8 cellular contexts compared by ENCODE assay signal in the genomic region with DNA sequence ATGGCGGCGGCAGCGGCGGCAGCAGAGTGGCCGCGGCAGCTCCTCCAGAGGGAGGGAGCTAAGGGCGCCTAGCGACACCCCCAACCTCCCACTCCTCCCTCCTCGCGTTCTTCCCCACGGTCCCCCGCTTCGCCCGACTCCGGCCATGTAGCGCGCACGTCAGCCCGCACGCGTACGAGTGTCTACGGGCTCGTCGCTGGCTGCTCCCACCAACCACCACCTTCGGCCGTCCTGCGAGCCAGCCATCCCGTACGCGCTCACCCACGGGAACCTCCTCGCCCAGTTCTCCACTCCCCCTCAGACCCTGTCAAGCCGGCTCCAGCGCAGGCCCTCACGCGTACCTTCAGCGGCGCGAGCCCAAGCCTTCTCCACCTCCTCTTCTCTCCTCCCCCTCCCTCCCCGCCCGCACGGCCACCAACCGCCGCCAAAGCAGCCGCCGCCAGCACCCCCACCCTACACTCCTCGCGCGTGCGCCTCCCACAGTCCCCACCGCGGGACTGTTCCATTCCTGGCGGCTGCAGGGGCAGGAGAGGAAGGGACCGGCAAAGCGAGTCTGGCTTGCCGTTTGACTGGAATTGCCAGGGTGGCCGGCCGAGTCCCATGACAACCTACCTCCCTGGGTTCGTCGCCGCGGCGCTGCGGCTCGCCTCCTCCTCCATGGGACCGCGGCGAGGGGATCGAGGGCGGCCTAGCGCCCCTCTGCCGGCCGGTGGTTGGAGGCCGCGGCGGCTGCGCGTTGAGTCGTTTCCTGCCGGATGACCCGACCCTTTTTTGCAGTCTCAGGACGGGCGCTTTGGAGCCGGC. TPM values are rescaled to one million over a fixed set of nuclear protein-coding genes. Genes with fewer than 3 reads are reported as not detected.
DNase-seq lines count a peak whose midpoint lies in the region; ATAC-seq, FAIRE-seq and TF ChIP-seq lines count a peak whose summit lies in the region.

A gene (plus strand): TSS at position 774 of the 804 bp plus-strand sequence. CDS start 20,689 bp downstream, outside the sequence.
A gene with protein sequence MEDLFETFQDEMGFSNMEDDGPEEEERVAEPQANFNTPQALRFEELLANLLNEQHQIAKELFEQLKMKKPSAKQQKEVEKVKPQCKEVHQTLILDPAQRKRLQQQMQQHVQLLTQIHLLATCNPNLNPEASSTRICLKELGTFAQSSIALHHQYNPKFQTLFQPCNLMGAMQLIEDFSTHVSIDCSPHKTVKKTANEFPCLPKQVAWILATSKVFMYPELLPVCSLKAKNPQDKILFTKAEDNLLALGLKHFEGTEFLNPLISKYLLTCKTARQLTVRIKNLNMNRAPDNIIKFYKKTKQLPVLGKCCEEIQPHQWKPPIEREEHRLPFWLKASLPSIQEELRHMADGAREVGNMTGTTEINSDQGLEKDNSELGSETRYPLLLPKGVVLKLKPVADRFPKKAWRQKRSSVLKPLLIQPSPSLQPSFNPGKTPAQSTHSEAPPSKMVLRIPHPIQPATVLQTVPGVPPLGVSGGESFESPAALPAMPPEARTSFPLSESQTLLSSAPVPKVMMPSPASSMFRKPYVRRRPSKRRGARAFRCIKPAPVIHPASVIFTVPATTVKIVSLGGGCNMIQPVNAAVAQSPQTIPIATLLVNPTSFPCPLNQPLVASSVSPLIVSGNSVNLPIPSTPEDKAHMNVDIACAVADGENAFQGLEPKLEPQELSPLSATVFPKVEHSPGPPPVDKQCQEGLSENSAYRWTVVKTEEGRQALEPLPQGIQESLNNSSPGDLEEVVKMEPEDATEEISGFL (minus strand): TSS at position 457 of the 804 bp plus-strand sequence. CDS start 8,338 bp downstream, outside the sequence.

- H2BK20ac ChIP-seq in IMR-90 (ENCODE audit: low read depth, low read length): peak within 1 kb of the TSS; percentile 92

- peak within 1 kb of the TSS; percentile 93 for H2AK5ac ChIP-seq in IMR-90 (ENCODE audit: low read depth, low read length)

- H4K8ac ChIP-seq in IMR-90 (ENCODE audit: low read depth in 2 of 2, low read length in 2 of 2): peak within 1 kb of the TSS; percentile 78 to 100

- no peaks in the 10 kb centered on the region for H3K27me3 ChIP-seq in IMR-90 (ENCODE audit: control insufficient read depth, insufficient read depth, low read length)
- H3K27me3 ChIP-seq in endothelial cell of umbilical vein (ENCODE audit: control insufficient read depth in 2 of 2, insufficient read depth in 2 of 2, low read length in 2 of 2): no peaks in the 10 kb centered on the region

- peak within 1 kb of the TSS; percentile 100 for H3K23ac ChIP-seq in IMR-90 (ENCODE audit: low read depth, low read length)

- peak within 1 kb of the TSS; percentile 100 for H2BK5ac ChIP-seq in IMR-90 (ENCODE audit: low read depth, low read length, poor library complexity, severe bottlenecking)

- peak within 1 kb of the TSS; percentile 99 for H3K18ac ChIP-seq in IMR-90 (ENCODE audit: low read depth, low read length)

- 1% methylated on average over 46 of the region's 85 CpGs; no CpG with 5 or more reads in 1 of the 2 experiments for WGBS in IMR-90 (ENCODE audit: extremely low coverage in 2 of 2, insufficient read length in 1 of 2), 2 experiments

- BruUV-seq in IMR-90 (replicated peaks; lab: Mats Ljungman, UMichigan): no TSS peak
- no TSS peak for BruUV-seq in endothelial cell of umbilical vein (replicated peaks; lab: Mats Ljungman, UMichigan)

- H4K5ac ChIP-seq in IMR-90 (ENCODE audit: low read depth, low read length): peak within 1 kb of the TSS; percentile 99

- POLR2A ChIA-PET in IMR-90 (lab: Charles Lee; ENCODE audit: unreplicated experiment) (no interaction called here), endothelial cell of umbilical vein (lab: Charles Lee) (no interaction called here)

- peak within 1 kb of the TSS; percentile 100 for H2BK120ac ChIP-seq in IMR-90 (ENCODE audit: low read depth, low read length)

- H3K36me3 ChIP-seq in IMR-90 (ENCODE audit: control insufficient read depth, insufficient read depth, low read length) (no peaks in the 10 kb centered on the region), endothelial cell of umbilical vein (ENCODE audit: control insufficient read depth in 2 of 2, extremely low read depth in 1 of 2, insufficient read depth in 2 of 2, low read length in 2 of 2) (peaks cover 0 to 4% of the 10 kb centered on the region in 2 experiments)

- H3K4me3 ChIP-seq in IMR-90 (ENCODE audit: insufficient read depth, low read depth, low read length) (peak within 1 kb of the TSS; percentile 80), endothelial cell of umbilical vein (replicated peaks in 1 of 3; ENCODE audit: insufficient read depth in 1 of 3, low read depth in 1 of 3, low read length in 3 of 3) (peak within 1 kb of the TSS; percentile 49 to 92 (median 92))

- peaks cover 3% of the 10 kb centered on the region; the same call in 1 of the 2 replicates for H3K9me1 ChIP-seq in IMR-90 (ENCODE audit: insufficient read depth, low read length)
- H3K9me1 ChIP-seq in endothelial cell of umbilical vein (replicated peaks; ENCODE audit: control insufficient read depth, extremely low read depth, insufficient read depth, low read length): no peaks in the 10 kb centered on the region

- H3K4me2 ChIP-seq in IMR-90 (ENCODE audit: low read depth, low read length) (peak within 1 kb of the TSS; percentile 96), endothelial cell of umbilical vein (ENCODE audit: insufficient read depth, low read length) (peak within 1 kb of the TSS; percentile 84)

- peak within 1 kb of the TSS; percentile 100 for H3K4ac ChIP-seq in IMR-90 (ENCODE audit: low read depth, low read length)

- H3K9ac ChIP-seq in IMR-90 (ENCODE audit: low read depth, low read length) (peak within 1 kb of the TSS; percentile 99), endothelial cell of umbilical vein (replicated peaks; ENCODE audit: extremely low read depth, insufficient read depth, low read length) (peak within 1 kb of the TSS; percentile 95)

- peak; percentile 79 for ATAC-seq in GM21528 (IDR thresholded peaks at IDR 0.05; ENCODE audit: low FRiP score, unreplicated experiment)
- ATAC-seq in IMR-90 (ENCODE audit: low read depth): peak; percentile 92

- peak within 1 kb of the TSS; percentile 97; the same call in 2 of the 3 replicates for H2BK15ac ChIP-seq in IMR-90 (ENCODE audit: low read depth, low read length)

- TF ChIP-seq RAD21 in IMR-90 (IDR thresholded peaks at IDR 0.05; ENCODE audit: low read length): no peak

- H3K27ac ChIP-seq in IMR-90 (ENCODE audit: insufficient read depth, low read length) (peak within 1 kb of the TSS; percentile 99), endothelial cell of umbilical vein (ENCODE audit: insufficient read depth, low read depth, low read length) (peak within 1 kb of the TSS; percentile 84)

- peak within 1 kb of the TSS; percentile 100 for H3K14ac ChIP-seq in IMR-90 (replicated peaks; ENCODE audit: low read depth, low read length)

- DNase-seq in DMS 273 (lab: John Stamatoyannopoulos, UW; ENCODE audit: unreplicated experiment) (peak; percentile 96), IMR-90 (peak; percentile 85), OCI-M1 (lab: John Stamatoyannopoulos, UW) (peak; percentile 96), activated T-cell treated with anti-CD3 and anti-CD28 coated beads for 1 hour (ENCODE audit: low read depth) (peak; percentile 87), endothelial cell of umbilical vein (ENCODE audit: low read depth, low spot score) (peak; percentile 90), middle frontal gyrus (ENCODE audit: extremely low spot score, low spot score) (peak; percentile 82)
- peak; percentile 85 to 88 for DNase-seq in stimulated activated CD8-positive, alpha-beta memory T cell treated with anti-CD3 and anti-CD28 coated beads, Interleukin-15, amount 100 ng/mL, for 48 hours (ENCODE audit: low read depth in 2 of 2)

- in situ Hi-C loops in IMR-90 (cut with MboI; ENCODE audit: low sequenced_read_pairs): no loop called here

- CTCF ChIA-PET in IMR-90 (lab: Yijun Ruan, JAX) (interaction anchor here (0.6 kb wide), 1 partner anchor 144 kb away, joined by 3 read pairs; no protein-coding TSS in a partner anchor), endothelial cell of umbilical vein (lab: Charles Lee) (no interaction called here)

- H4K91ac ChIP-seq in IMR-90 (ENCODE audit: insufficient read depth, low read depth, low read length): peak within 1 kb of the TSS; percentile 99

- TF ChIP-seq CTCF in IMR-90 (conservative IDR thresholded peaks at IDR 0.05; ENCODE audit: low read depth, low read length) (no peak), endothelial cell of umbilical vein (IDR thresholded peaks at IDR 0.05; ENCODE audit: extremely low read depth in 1 of 2, insufficient read depth in 1 of 2, low read depth in 1 of 2, low read length in 2 of 2) (no peak)

- H3K79me2 ChIP-seq in endothelial cell of umbilical vein (ENCODE audit: control insufficient read depth, insufficient read depth, low read length): peaks cover 86% of the 10 kb centered on the region

- peak; percentile 80 for FAIRE-seq in endothelial cell of umbilical vein (lab: Jason Lieb, UNC)

- intact Hi-C loops in IMR-90 (cut with micrococcal nuclease): no loop called here
- intact Hi-C loops in endothelial cell of umbilical vein (cut with micrococcal nuclease): loop anchor here (5.0 to 10.0 kb wide), 2 partner anchors 39 to 166 kb away; a partner anchor contains a TSS

- peak within 1 kb of the TSS; percentile 98 for H3K56ac ChIP-seq in IMR-90 (ENCODE audit: extremely low read depth, insufficient read depth, low read length)

- TF ChIP-seq POLR2A in IMR-90 (IDR thresholded peaks at IDR 0.05; ENCODE audit: low read depth, low read length): peak; percentile 46; the same call in 1 of the 2 replicates
- TF ChIP-seq POLR2A in endothelial cell of umbilical vein (IDR thresholded peaks at IDR 0.05; ENCODE audit: low read depth, low read length): peak; percentile 55

- dilution Hi-C loops in IMR-90 (cut with HindIII; ENCODE audit: low sequenced_read_pairs, unreplicated experiment) (no loop called here), endothelial cell of umbilical vein (cut with MboI; ENCODE audit: extremely low pct_ligation_motif_present, low sequenced_read_pairs) (no loop called here)

- peaks cover 40% of the 10 kb centered on the region for H4K20me1 ChIP-seq in IMR-90 (ENCODE audit: insufficient read depth, low read length)
- no peaks in the 10 kb centered on the region for H4K20me1 ChIP-seq in endothelial cell of umbilical vein (replicated peaks; ENCODE audit: control insufficient read depth, extremely low read depth, insufficient read depth, low read length)

- H3K9me3 ChIP-seq in IMR-90 (ENCODE audit: control insufficient read depth, insufficient read depth, low read length): no peaks in the 10 kb centered on the region
- no peaks in the 10 kb centered on the region for H3K9me3 ChIP-seq in endothelial cell of umbilical vein (replicated peaks; ENCODE audit: control insufficient read depth, insufficient read depth, low read length)

- peak within 1 kb of the TSS; percentile 92 for H2AK9ac ChIP-seq in IMR-90 (replicated peaks; ENCODE audit: low read depth, low read length, poor library complexity)

- H2AFZ ChIP-seq in IMR-90 (replicated peaks; ENCODE audit: low read length, poor library complexity) (peak within 1 kb of the TSS; percentile 100), endothelial cell of umbilical vein (ENCODE audit: low read depth, low read length) (peak within 1 kb of the TSS; percentile 88)

- peaks cover 0 to 31% of the 10 kb centered on the region in 2 experiments for H3K79me1 ChIP-seq in IMR-90 (ENCODE audit: low read depth in 1 of 2, low read length in 2 of 2)

- H3K4me1 ChIP-seq in IMR-90 (ENCODE audit: control insufficient read depth, insufficient read depth, low read length): peaks cover 2% of the 10 kb centered on the region
- H3K4me1 ChIP-seq in endothelial cell of umbilical vein (ENCODE audit: control insufficient read depth, extremely low read depth, insufficient read depth, low read length): peaks cover 15% of the 10 kb centered on the region

RNA-seq across cellular contexts. Expression of the first gene that starts in this region (rescaled TPM):
- total RNA-seq in IMR-90 (2012; rRNA removed) (37.2 and 48.6 TPM in 2 replicates), endothelial cell of umbilical vein (98.9 and 104 TPM in 2 replicates)
- polyA plus RNA-seq in IMR-90 (2012; rRNA removed) (126 TPM in 2 replicates), endothelial cell of umbilical vein (86.5 and 88.9 TPM in 2 replicates)
- 44.3 and 46.8 TPM in 2 replicates for polyA plus RNA-seq in IMR-90 (2012; cell fraction: cytosol; rRNA removed)
- polyA plus RNA-seq in IMR-90 (2012; cell fraction: nucleus; rRNA removed; ENCODE audit: low replicate concordance): 61.3 and 152 TPM in 2 replicates
- polyA plus RNA-seq in endothelial cell of umbilical vein (2011; cell fraction: cytosol; rRNA removed): 122 and 127 TPM in 2 replicates
- 179 and 188 TPM in 2 replicates for polyA plus RNA-seq in endothelial cell of umbilical vein (2011; cell fraction: nucleus; rRNA removed)
- polyA plus RNA-seq in endothelial cell of umbilical vein (2012): 90.0 and 122 TPM in 2 replicates
- polyA minus RNA-seq in endothelial cell of umbilical vein: 140 and 144 TPM in 2 replicates
- polyA minus RNA-seq in endothelial cell of umbilical vein (2011; cell fraction: cytosol; rRNA and poly(A)+ RNA removed): 84.5 TPM
- polyA minus RNA-seq in endothelial cell of umbilical vein (2011; cell fraction: nucleus; rRNA and poly(A)+ RNA removed): 79.6 and 112 TPM in 2 replicates

RNA-seq across cellular contexts. Expression of the second gene that starts in this region (rescaled TPM):
- 26.4 and 31.5 TPM in 2 replicates for total RNA-seq in IMR-90 (2012; rRNA removed)
- polyA plus RNA-seq in IMR-90 (2012; rRNA removed): 52.6 and 54.9 TPM in 2 replicates
- polyA plus RNA-seq in IMR-90 (2012; cell fraction: cytosol; rRNA removed): 21.7 and 26.2 TPM in 2 replicates
- polyA plus RNA-seq in IMR-90 (2012; cell fraction: nucleus; rRNA removed; ENCODE audit: low replicate concordance): 40.9 and 85.0 TPM in 2 replicates
- total RNA-seq in endothelial cell of umbilical vein: 42.0 and 42.3 TPM in 2 replicates
- polyA plus RNA-seq in endothelial cell of umbilical vein: 46.4 and 46.9 TPM in 2 replicates
- 53.1 and 53.8 TPM in 2 replicates for polyA plus RNA-seq in endothelial cell of umbilical vein (2011; cell fraction: cytosol; rRNA removed)
- polyA plus RNA-seq in endothelial cell of umbilical vein (2011; cell fraction: nucleus; rRNA removed): 69.0 and 79.3 TPM in 2 replicates
- polyA plus RNA-seq in endothelial cell of umbilical vein (2012): 23.7 and 30.9 TPM in 2 replicates
- polyA minus RNA-seq in endothelial cell of umbilical vein: 40.2 and 41.9 TPM in 2 replicates
- 45.2 TPM for polyA minus RNA-seq in endothelial cell of umbilical vein (2011; cell fraction: cytosol; rRNA and poly(A)+ RNA removed)
- 21.9 and 32.8 TPM in 2 replicates for polyA minus RNA-seq in endothelial cell of umbilical vein (2011; cell fraction: nucleus; rRNA and poly(A)+ RNA removed)

Comparison
In these comparisons a context has a peak if more than half of its experiments do, and no peak if none do; other contexts are left out.
1. Peak in every context shown above with its lines: DNase-seq, ATAC-seq, H3K4me3 ChIP-seq and H3K27ac ChIP-seq.